ENCODE assay signal across 24 cellular contexts in the genomic region with DNA sequence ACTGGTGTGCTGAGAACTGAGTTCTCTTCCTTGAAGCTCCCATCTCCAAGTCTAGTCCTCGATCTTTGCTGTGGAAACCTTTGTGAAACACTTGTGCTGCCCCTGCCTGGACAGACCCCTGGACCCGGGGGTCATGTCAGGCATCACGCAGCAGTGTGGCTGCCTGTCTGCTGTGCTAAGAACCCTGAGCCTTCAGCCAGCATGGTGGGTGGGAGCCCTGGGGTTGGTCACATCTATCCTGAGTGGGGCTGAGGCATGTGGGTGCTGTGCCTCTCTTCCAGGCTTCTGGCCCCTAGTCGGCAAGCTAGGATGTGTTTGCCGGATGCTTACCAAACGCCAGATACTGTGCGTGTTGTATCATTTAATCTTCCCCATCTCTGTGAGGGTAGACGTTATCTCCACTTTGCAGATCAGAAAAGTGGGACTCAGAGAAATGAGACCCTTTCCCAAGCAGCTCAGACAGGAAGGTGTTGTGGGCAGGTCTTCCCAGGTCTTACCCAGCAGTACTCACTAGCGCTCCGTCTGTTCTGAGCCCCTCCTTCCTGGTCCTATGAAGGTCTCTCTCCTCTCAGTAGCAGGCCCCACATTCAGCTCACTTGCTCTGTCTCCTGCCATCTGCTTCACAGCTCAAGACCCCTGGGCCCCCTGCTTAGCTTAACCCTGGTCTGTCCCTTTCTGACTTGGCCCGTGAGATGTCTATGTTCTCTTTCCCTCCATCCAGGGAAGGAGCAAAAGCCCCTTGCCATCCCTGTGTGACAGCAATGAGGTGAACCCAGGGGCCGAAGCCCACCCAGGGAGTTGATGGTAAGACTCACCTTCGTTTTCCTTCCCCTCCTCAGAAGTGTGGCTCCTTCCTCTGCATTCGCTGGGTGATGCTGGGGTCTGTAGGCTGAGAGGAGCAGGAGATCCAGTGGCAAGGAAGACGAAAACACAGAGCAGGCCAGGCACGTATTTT.
DNase-seq lines count a peak whose midpoint lies in the region; FAIRE-seq and TF ChIP-seq lines count a peak whose summit lies in the region.
"Had no signal": no experiment of that assay in that cellular context is flagged by ENCODE, and none has a peak within 500 bp of the region (broad histone marks: within the 10 kb centered on the region; RNA-seq: fewer than 3 reads in every experiment).

No MANE protein-coding gene starts in this region.

- peaks cover 0 to 57% (median 0%) of the 10 kb centered on the region in 11 experiments; a peak in 9 of 22 replicates for H4K20me1 ChIP-seq in BLaER1 treated with 17β-estradiol and CSF1 and Interleukin-3, amounts not matched to agents 10 nM and 100 nM

- peak overlapping the region; percentile 81 for H3K27ac Mint-ChIP-seq in activated naive CD8-positive, alpha-beta T cell

- H3K27ac ChIP-seq in BLaER1 treated with 17β-estradiol and CSF1 and Interleukin-3, amounts not matched to agents 10 nM and 100 nM = peak overlapping the region in 8 of 11 experiments; percentile 35 to 81 (median 68); a peak in 16 of 22 replicates
- H3K27ac ChIP-seq: brain microvascular endothelial cell, coronary artery, pancreas, right lobe of liver, testis had no signal

- H3K27me3 ChIP-seq in BLaER1 treated with 17β-estradiol and CSF1 and Interleukin-3, amounts not matched to agents 10 nM and 100 nM = no peaks in the 10 kb centered on the region
- H3K27me3 ChIP-seq: brain microvascular endothelial cell, MG63, pancreas, right lobe of liver, testis had no signal

- H3K4me2 ChIP-seq in BLaER1 treated with 17β-estradiol and CSF1 and Interleukin-3, amounts not matched to agents 10 nM and 100 nM = peak overlapping the region in 6 of 11 experiments; percentile 6 to 93 (median 89); a peak in 5 of 22 replicates

- H3K4me3 Mint-ChIP-seq in activated naive CD8-positive, alpha-beta T cell = no peak overlapping the region
- H3K4me3 Mint-ChIP-seq: natural killer cell had no signal

- peak overlapping the region in 3 of 11 experiments; percentile 21 to 46 (median 39); a peak in 3 of 22 replicates for H3K9ac ChIP-seq in BLaER1 treated with 17β-estradiol and CSF1 and Interleukin-3, amounts not matched to agents 10 nM and 100 nM

- H3K36me3 ChIP-seq in BLaER1 treated with 17β-estradiol and CSF1 and Interleukin-3, amounts not matched to agents 10 nM and 100 nM = peaks cover 34 to 72% (median 54%) of the 10 kb centered on the region in 11 experiments
- H3K36me3 ChIP-seq: brain microvascular endothelial cell, MG63, pancreas, right lobe of liver had no signal

- H3K4me1 ChIP-seq in BLaER1 treated with 17β-estradiol and CSF1 and Interleukin-3, amounts not matched to agents 10 nM and 100 nM = peaks cover 25 to 48% (median 43%) of the 10 kb centered on the region in 10 experiments
- H3K4me1 ChIP-seq: pancreas, right lobe of liver, testis had no signal

- H3K4me1 Mint-ChIP-seq in activated naive CD8-positive, alpha-beta T cell (ENCODE audit: low read depth) = peaks cover 53% of the 10 kb centered on the region

- H3K36me3 Mint-ChIP-seq in activated naive CD8-positive, alpha-beta T cell = peaks cover 14% of the 10 kb centered on the region

- TF ChIP-seq CTCF in D721Med (IDR thresholded peaks at IDR 0.05; ENCODE audit: insufficient read depth, missing control alignments) = no peak

- H3K27me3 Mint-ChIP-seq in activated naive CD8-positive, alpha-beta T cell = no peaks in the 10 kb centered on the region

- intact Hi-C loops in posterior vena cava (cut with DNase I) = loop anchor here in 1 of 2 donors (10.0 kb wide), 1 partner anchor 179 kb away; no protein-coding TSS in a partner anchor

- DNase-seq in CMK (ENCODE audit: low read depth) (peak; percentile 0), posterior vena cava (ENCODE audit: low spot score) (peak; percentile 81), D721Med (ENCODE audit: insufficient read length, low spot score) (no peak), OCI-M2 (lab: John Stamatoyannopoulos, UW; ENCODE audit: unreplicated experiment) (no peak)
- DNase-seq in central memory CD4-positive, alpha-beta T cell = no peak
- DNase-seq: activated CD4-positive, alpha-beta T cell treated with anti-CD3 and anti-CD28 coated beads for 4 hours; brain microvascular endothelial cell; IMR-90; mesendoderm; MG63; natural killer cell; NCI-H1436 treated with DMSO at 0.1 percent for 48 hours; NCI-H2171; NCI-H69; OCI-M1; pancreas; right lobe of liver; Right ventricle myocardium superior; testis had no signal

- H3K4me3 ChIP-seq in BLaER1 treated with 17β-estradiol and CSF1 and Interleukin-3, amounts not matched to agents 10 nM and 100 nM = no peak overlapping the region
- H3K4me3 ChIP-seq: coronary artery, MG63, pancreas, right lobe of liver, testis had no signal

- no peaks in the 10 kb centered on the region for H3K9me3 Mint-ChIP-seq in activated naive CD8-positive, alpha-beta T cell (ENCODE audit: low read depth)
- H3K9me3 Mint-ChIP-seq: natural killer cell had no signal

- H3K9me3 ChIP-seq in BLaER1 treated with 17β-estradiol and CSF1 and Interleukin-3, amounts not matched to agents 10 nM and 100 nM (replicated peaks in 1 of 11) = peaks cover 0 to 13% (median 10%) of the 10 kb centered on the region in 11 experiments; a peak in 15 of 22 replicates
- H3K9me3 ChIP-seq: MG63, pancreas, right lobe of liver, testis had no signal

- FAIRE-seq in D721Med (lab: Jason Lieb, UNC) = no peak
- FAIRE-seq: endometrium, pancreas, TTC549 had no signal

Comparison
In these comparisons a context has a peak if more than half of its experiments do, and no peak if none do; other contexts are left out.
1. DNase-seq: peak in CMK (single experiment) and posterior vena cava (single experiment); none in central memory CD4-positive, alpha-beta T cell (single experiment), D721Med (single experiment) and OCI-M2 (single experiment).